ENCODE assay signal across 9 cellular contexts in genomic region chr17:62724398-62725146, GRCh38.
DNase-seq lines count a peak whose midpoint lies in the region; ATAC-seq, FAIRE-seq and TF ChIP-seq lines count a peak whose summit lies in the region.
"Had no signal": no experiment of that assay in that cellular context is flagged by ENCODE, and none has a peak within 500 bp of the region (broad histone marks: within the 10 kb centered on the region; RNA-seq: fewer than 3 reads in every experiment).

No MANE protein-coding gene starts in this region.

- H3K79me2 ChIP-seq in K562 (ENCODE audit: control insufficient read depth, insufficient read depth, low read length): no peaks in the 10 kb centered on the region

- POLR2A ChIA-PET in K562 (lab: Yijun Ruan, JAX): interaction anchor here (0.8 to 1.5 kb wide), 2 partner anchors 9 to 10 kb away, joined by 3 to 6 read pairs; no protein-coding TSS in a partner anchor

- peak overlapping the region; percentile 68 for H3K4me3 Mint-ChIP-seq in T-helper 2 cell treated with Interferon-gamma antibody and Interleukin-4, amounts not matched to agents 5 μg/mL and 100 μg/mL, for 36 hours

- H3K4me1 ChIP-seq in K562 (replicated peaks in 1 of 2; ENCODE audit: control insufficient read depth in 2 of 2, insufficient read depth in 2 of 2, low read length in 2 of 2) (no peaks in the 10 kb centered on the region; a peak in 2 of 5 replicates), tibial nerve (no peaks in the 10 kb centered on the region)

- H3K36me3 ChIP-seq in K562 (ENCODE audit: control insufficient read depth, insufficient read depth, low read length) (no peaks in the 10 kb centered on the region), tibial nerve (no peaks in the 10 kb centered on the region)
- H3K36me3 ChIP-seq: SJSA1 had no signal

- intact Hi-C loops in K562 (cut with micrococcal nuclease): no loop called here

- in situ Hi-C loops in K562 (cut with MboI): loop anchor here (25.0 kb wide), 1 partner anchor 238 kb away; the partner anchor contains the start of gene TANC2

- BruUV-seq in K562 (replicated peaks; lab: Mats Ljungman, UMichigan): no TSS peak

- H3K27me3 ChIP-seq in K562 (ENCODE audit: control insufficient read depth in 2 of 2, insufficient read depth in 2 of 2, low read length in 2 of 2) (peaks cover 9 to 38% of the 10 kb centered on the region in 2 experiments; a peak in 3 of 5 replicates), tibial nerve (no peaks in the 10 kb centered on the region)
- H3K27me3 ChIP-seq: SJSA1 had no signal

- H4K20me1 ChIP-seq in K562 (replicated peaks; ENCODE audit: control insufficient read depth, insufficient read depth, low read length): no peaks in the 10 kb centered on the region

- TF ChIP-seq CTCF in K562 (IDR thresholded peaks at IDR 0.05 in 2 of 3, conservative IDR thresholded peaks at IDR 0.05 in 1 of 3; ENCODE audit: insufficient read depth in 2 of 3, low read depth in 1 of 3, low read length in 3 of 3): no peak
- no peak for TF ChIP-seq CTCF in tibial nerve (IDR thresholded peaks at IDR 0.05)

- no peaks in the 10 kb centered on the region for H3K9me3 Mint-ChIP-seq in T-helper 2 cell treated with Interferon-gamma antibody and Interleukin-4, amounts not matched to agents 5 μg/mL and 100 μg/mL, for 36 hours

- H3K27me3 Mint-ChIP-seq in T-helper 2 cell treated with Interferon-gamma antibody and Interleukin-4, amounts not matched to agents 5 μg/mL and 100 μg/mL, for 36 hours (ENCODE audit: low read depth): peaks cover 76% of the 10 kb centered on the region

- FAIRE-seq in K562 (lab: Jason Lieb, UNC): no peak

- no peak; a peak in 1 of 4 replicates for TF ChIP-seq RAD21 in K562 (CRISPR knock-in tag; conservative IDR thresholded peaks at IDR 0.05 in 1 of 2, IDR thresholded peaks at IDR 0.05 in 1 of 2)

- CTCF ChIA-PET in K562 (lab: Yijun Ruan, JAX; ENCODE audit: low intra/inter-chr PET ratio): no interaction called here

- peak overlapping the region; percentile 49; the same call in 1 of the 2 replicates for H2AFZ ChIP-seq in K562 (ENCODE audit: low read depth, low read length)

- DNase-seq in T-helper 2 cell treated with Interferon-gamma antibody and Interleukin-4, amounts not matched to agents 5 μg/mL and 100 μg/mL, for 36 hours (ENCODE audit: low spot score): peak; percentile 86
- DNase-seq in K562 (ENCODE audit: extremely low read depth in 1 of 4, low spot score in 3 of 4) (no peak), tibial nerve (ENCODE audit: low spot score in 2 of 2) (no peak), kidney glomerular epithelial cell (lab: John Stamatoyannopoulos, UW) (no peak), SKM-1 treated with dmso at 0.1 percent for 144 hours (lab: John Stamatoyannopoulos, UW; ENCODE audit: unreplicated experiment) (no peak)
- peak; percentile 62 to 69 for DNase-seq in stimulated activated CD4-positive, alpha-beta T cell treated with anti-CD3 and anti-CD28 coated beads, Interleukin-2, amount 100 ng/mL, for 48 hours

- H3K4me3 ChIP-seq in K562: no peak overlapping the region
- H3K4me3 ChIP-seq in tibial nerve: no peak overlapping the region
- H3K4me3 ChIP-seq: SJSA1 had no signal

- no peak overlapping the region; a peak in 1 of 4 replicates for H3K9ac ChIP-seq in K562 (ENCODE audit: insufficient read depth in 1 of 2, low read depth in 2 of 2, low read length in 2 of 2)

- H3K4me1 Mint-ChIP-seq in T-helper 2 cell treated with Interferon-gamma antibody and Interleukin-4, amounts not matched to agents 5 μg/mL and 100 μg/mL, for 36 hours (ENCODE audit: low read depth): peaks cover 15% of the 10 kb centered on the region

- TF ChIP-seq POLR2A in K562 (conservative IDR thresholded peaks at IDR 0.05) (no peak), tibial nerve (IDR thresholded peaks at IDR 0.05) (no peak)

- no peaks in the 10 kb centered on the region for H3K9me3 ChIP-seq in K562 (replicated peaks; ENCODE audit: control insufficient read depth, insufficient read depth, low read depth, low read length)
- H3K9me3 ChIP-seq in tibial nerve: no peaks in the 10 kb centered on the region
- H3K9me3 ChIP-seq: SJSA1 had no signal

- no peaks in the 10 kb centered on the region for H3K9me1 ChIP-seq in K562 (ENCODE audit: control insufficient read depth, insufficient read depth, low read length)

- H3K27ac ChIP-seq in K562 (ENCODE audit: extremely low read depth, low read depth, low read length) (no peak overlapping the region), tibial nerve (no peak overlapping the region)
- H3K27ac ChIP-seq: SJSA1 had no signal

- H3K36me3 Mint-ChIP-seq in T-helper 2 cell treated with Interferon-gamma antibody and Interleukin-4, amounts not matched to agents 5 μg/mL and 100 μg/mL, for 36 hours (ENCODE audit: low read depth): peaks cover 2% of the 10 kb centered on the region

- ATAC-seq in GM19025 (IDR thresholded peaks at IDR 0.05; ENCODE audit: low read depth, unreplicated experiment) (peak; percentile 95), HG03095 (IDR thresholded peaks at IDR 0.05; ENCODE audit: unreplicated experiment) (peak; percentile 89), K562 (peak; percentile 70)

- no peak for TF ChIP-seq EP300 in K562 (IDR thresholded peaks at IDR 0.05; ENCODE audit: low read length)
- TF ChIP-seq EP300 in tibial nerve (IDR thresholded peaks at IDR 0.05): no peak

- H3K4me2 ChIP-seq in K562 (ENCODE audit: insufficient read depth, low read length): no peak overlapping the region

- H3K27ac Mint-ChIP-seq in T-helper 2 cell treated with Interferon-gamma antibody and Interleukin-4, amounts not matched to agents 5 μg/mL and 100 μg/mL, for 36 hours: peak overlapping the region; percentile 77

- 5% methylated on average over 16 of the region's 16 CpGs for WGBS in K562 (ENCODE audit: insufficient coverage, low coverage, missing lambda C conversion rate)
- WGBS in tibial nerve, 2 donors: 59 to 61% methylated on average over 16 of the region's 16 CpGs

TF ChIP-seq in K562, 482 proteins besides CTCF, POLR2A, EP300 and RAD21 (continues in another document):
- TF ChIP-seq STAG1 (CRISPR knock-in tag; IDR thresholded peaks at IDR 0.05; ENCODE audit: borderline replicate concordance): no peak
- TF ChIP-seq BRF2 (IDR thresholded peaks at IDR 0.05; ENCODE audit: borderline replicate concordance, insufficient read depth, insufficient read length): no peak
- TF ChIP-seq CSDE1 (IDR thresholded peaks at IDR 0.05): no peak
- TF ChIP-seq FOXK2 (conservative IDR thresholded peaks at IDR 0.05 in 1 of 2, IDR thresholded peaks at IDR 0.05 in 1 of 2; ENCODE audit: low read depth in 2 of 2): no peak
- no peak for TF ChIP-seq ZNF23 (CRISPR knock-in tag; IDR thresholded peaks at IDR 0.05)
- TF ChIP-seq ZFPM2 (CRISPR knock-in tag; IDR thresholded peaks at IDR 0.05): no peak
- TF ChIP-seq NFYB (IDR thresholded peaks at IDR 0.05; ENCODE audit: extremely low read depth, insufficient read length): no peak
- TF ChIP-seq ZNF79 (CRISPR knock-in tag; IDR thresholded peaks at IDR 0.05; ENCODE audit: low read depth): no peak
- no peak for TF ChIP-seq ZNF143 (CRISPR knock-in tag; IDR thresholded peaks at IDR 0.05)
- no peak for TF ChIP-seq ZNF134 (CRISPR knock-in tag; conservative IDR thresholded peaks at IDR 0.05)
- TF ChIP-seq ZNF512 (tag; IDR thresholded peaks at IDR 0.05): no peak
- TF ChIP-seq ZKSCAN3 (CRISPR knock-in tag; IDR thresholded peaks at IDR 0.05): no peak
- TF ChIP-seq NUFIP1 (IDR thresholded peaks at IDR 0.05; ENCODE audit: partially characterized antibody): no peak
- no peak for TF ChIP-seq NONO (IDR thresholded peaks at IDR 0.05; ENCODE audit: low read depth in 2 of 2, low read length in 1 of 2)
- no peak for TF ChIP-seq CC2D1A (IDR thresholded peaks at IDR 0.05)
- no peak for TF ChIP-seq FOXK1 (CRISPR knock-in tag; IDR thresholded peaks at IDR 0.05; ENCODE audit: borderline replicate concordance)

Comparison
In these comparisons a context has a peak if more than half of its experiments do, and no peak if none do; other contexts are left out.
1. DNase-seq: peak in T-helper 2 cell treated with Interferon-gamma antibody and Interleukin-4, amounts not matched to agents 5 μg/mL and 100 μg/mL, for 36 hours (single experiment) and stimulated activated CD4-positive, alpha-beta T cell treated with anti-CD3 and anti-CD28 coated beads, Interleukin-2, amount 100 ng/mL, for 48 hours (2 of 2); none in K562 (0 of 4), tibial nerve (0 of 2), kidney glomerular epithelial cell (single experiment) and SKM-1 treated with dmso at 0.1 percent for 144 hours (single experiment).
2. Peak in every context shown above with its lines, with median percentiles within 50 percentile points of each other: ATAC-seq.